16 cellular contexts compared by ENCODE assay signal in genomic region chr12:14893471-14894250, GRCh38. TPM values are rescaled to one million over a fixed set of nuclear protein-coding genes. Genes with fewer than 3 reads are reported as not detected.
DNase-seq lines count a peak whose midpoint lies in the region; ATAC-seq and TF ChIP-seq lines count a peak whose summit lies in the region.
"Had no signal": no experiment of that assay in that cellular context is flagged by ENCODE, and none has a peak within 500 bp of the region (broad histone marks: within the 10 kb centered on the region; RNA-seq: fewer than 3 reads in every experiment).

No MANE protein-coding gene starts in this region.

- no peak for TF ChIP-seq EP300 in suprapubic skin (IDR thresholded peaks at IDR 0.05)

- WGBS in suprapubic skin = 47% methylated on average over 5 of the region's 5 CpGs

- H3K27ac Mint-ChIP-seq in mesothelial cell of epicardium = peak overlapping the region; percentile 88

- H3K4me1 Mint-ChIP-seq in mesothelial cell of epicardium = peaks cover 65% of the 10 kb centered on the region
- H3K4me1 Mint-ChIP-seq: CD14-positive monocyte had no signal

- TF ChIP-seq CTCF in fibroblast of mammary gland (conservative IDR thresholded peaks at IDR 0.05; ENCODE audit: control insufficient read depth, insufficient read depth, low read depth, low read length) = no peak
- TF ChIP-seq CTCF in mesothelial cell of epicardium (IDR thresholded peaks at IDR 0.05; ENCODE audit: unreplicated experiment) = no peak
- no peak for TF ChIP-seq CTCF in suprapubic skin (IDR thresholded peaks at IDR 0.05)

- no peaks in the 10 kb centered on the region for H3K9me3 ChIP-seq in suprapubic skin
- H3K9me3 ChIP-seq: mucosa of descending colon had no signal

- H3K4me3 Mint-ChIP-seq in mesothelial cell of epicardium = no peak overlapping the region
- H3K4me3 Mint-ChIP-seq: CD14-positive monocyte had no signal

- peaks cover 2% of the 10 kb centered on the region for H3K9me3 Mint-ChIP-seq in mesothelial cell of epicardium

- no peaks in the 10 kb centered on the region for H3K27me3 ChIP-seq in suprapubic skin
- no peaks in the 10 kb centered on the region for H3K27me3 ChIP-seq in H7 (ENCODE audit: control insufficient read depth, insufficient read depth, low read length)

- no peaks in the 10 kb centered on the region for H3K36me3 ChIP-seq in suprapubic skin
- no peaks in the 10 kb centered on the region for H3K36me3 ChIP-seq in H7 (replicated peaks; ENCODE audit: control insufficient read depth, insufficient read depth, low read length)

- no peak overlapping the region for H3K4me3 ChIP-seq in fibroblast of mammary gland (ENCODE audit: control insufficient read depth, low read depth, low read length)
- H3K4me3 ChIP-seq in suprapubic skin = no peak overlapping the region
- H3K4me3 ChIP-seq in H7 (ENCODE audit: insufficient read depth, low read depth, low read length) = no peak overlapping the region
- H3K4me3 ChIP-seq: mucosa of descending colon had no signal

- no peaks in the 10 kb centered on the region for H3K27me3 Mint-ChIP-seq in mesothelial cell of epicardium (ENCODE audit: low read depth)

- ATAC-seq in GM19324 (IDR thresholded peaks at IDR 0.05; ENCODE audit: low FRiP score, unreplicated experiment) = no peak
- ATAC-seq: mucosa of descending colon had no signal

- H3K36me3 Mint-ChIP-seq in mesothelial cell of epicardium = no peaks in the 10 kb centered on the region
- H3K36me3 Mint-ChIP-seq: CD14-positive monocyte had no signal

- in situ Hi-C loops in SK-MEL-5 (cut with HindIII; ENCODE audit: low pct_unique_long_range_greater_than_20kb, low sequenced_read_pairs) = no loop called here

- peak overlapping the region; percentile 81 for H3K27ac ChIP-seq in suprapubic skin

- TF ChIP-seq POLR2A in suprapubic skin (IDR thresholded peaks at IDR 0.05) = no peak

- H3K4me1 ChIP-seq in suprapubic skin = peaks cover 32% of the 10 kb centered on the region

- DNase-seq in SK-MEL-5 (ENCODE audit: low read depth, low spot score) (peak; percentile 81), fibroblast of mammary gland (ENCODE audit: low read depth) (peak; percentile 15), mesothelial cell of epicardium (ENCODE audit: low spot score in 2 of 2, unreplicated experiment in 2 of 2) (no peak), suprapubic skin (ENCODE audit: low spot score in 2 of 2) (no peak), H7 (no peak), SIG-M5 (lab: John Stamatoyannopoulos, UW) (no peak), NCI-H2107 (lab: John Stamatoyannopoulos, UW) (no peak)
- DNase-seq: activated CD4-positive, alpha-beta T cell treated with anti-CD3 and anti-CD28 coated beads, Interleukin-2, amount 50 U/mL, for 4 hours; activated gamma-delta T cell; GDM1; mucosa of descending colon; NCI-H2171 treated with DMSO at 0.1 percent for 48 hours had no signal

RNA-seq across cellular contexts. Expression of gene MGP, which starts 8.0 kb away (rescaled TPM):
- total RNA-seq in SK-MEL-5 (2014; rRNA removed; shearing (Covaris generic)) = 402 and 415 TPM in 2 replicates
- polyA plus RNA-seq in SK-MEL-5 (2015; cell fraction: cytosol; rRNA removed) = 169 and 276 TPM in 2 replicates
- polyA plus RNA-seq in SK-MEL-5 (2015; cell fraction: nucleus; rRNA removed) = 34.3 and 59.2 TPM in 2 replicates
- total RNA-seq in mesothelial cell of epicardium (202 to 221 TPM (median 202 TPM) in 3 replicates), suprapubic skin (100 to 1,000 TPM in 1 of 4 donors, 10 to 100 TPM in 3; 43.5 to 135 (median 58.3) TPM)
- not detected in 2 replicates for total RNA-seq in H7 (2014; rRNA removed; shearing (Covaris generic))
- total RNA-seq: LHCN-M2 had no signal
- polyA plus RNA-seq: CD14-positive monocyte had no signal

RNA-seq across cellular contexts. Expression of gene ERP27, which starts 44.7 kb away (rescaled TPM):
- 0.61 and 0.74 TPM in 2 replicates for total RNA-seq in SK-MEL-5 (2014; rRNA removed; shearing (Covaris generic))
- 1.1 and 1.6 TPM in 2 replicates for polyA plus RNA-seq in SK-MEL-5 (2015; cell fraction: cytosol; rRNA removed)
- polyA plus RNA-seq in SK-MEL-5 (2015; cell fraction: nucleus; rRNA removed) = 1.3 and 5.2 TPM in 2 replicates
- total RNA-seq in mesothelial cell of epicardium (55.2 to 60.4 TPM (median 58.1 TPM) in 3 replicates), suprapubic skin (1 to 10 TPM in 1 of 4 donors, under 1 TPM in 2, not detected in 1; 0.21 to 2.5 (median 0.91) TPM)
- total RNA-seq in H7 (2014; rRNA removed; shearing (Covaris generic)) = not detected in 2 replicates
- total RNA-seq: LHCN-M2 had no signal

RNA-seq across cellular contexts. Expression of gene ART4, which starts 50.3 kb away (rescaled TPM):
- total RNA-seq in SK-MEL-5 (2014; rRNA removed; shearing (Covaris generic)) = not detected in 2 replicates
- not detected in 2 replicates for polyA plus RNA-seq in SK-MEL-5 (2015; cell fraction: cytosol; rRNA removed)
- not detected in 2 replicates for polyA plus RNA-seq in SK-MEL-5 (2015; cell fraction: nucleus; rRNA removed)
- total RNA-seq in mesothelial cell of epicardium = 2.3 to 2.4 TPM (median 2.4 TPM) in 3 replicates
- 1 to 10 TPM in 1 of 4 donors, under 1 TPM in 2, not detected in 1; 0.17 to 1.3 (median 0.42) TPM for total RNA-seq in suprapubic skin
- total RNA-seq in H7 (2014; rRNA removed; shearing (Covaris generic)) = not detected in 2 replicates
- total RNA-seq: LHCN-M2; T-helper 1 cell treated with Interleukin-12 subunit alpha and Interleukin-12 subunit beta and Interleukin-4 antibody, amounts not matched to agents 30 ng/mL and 1 ng/mL, for 36 hours had no signal
- polyA plus RNA-seq: CD14-positive monocyte had no signal

Comparison
In these comparisons a context has a peak if more than half of its experiments do, and no peak if none do; other contexts are left out.
1. DNase-seq: peak in SK-MEL-5 (single experiment) and fibroblast of mammary gland (single experiment); none in mesothelial cell of epicardium (0 of 2), suprapubic skin (0 of 2), H7 (single experiment), SIG-M5 (single experiment) and NCI-H2107 (single experiment).
2. RNA of gene MGP, which starts 8.0 kb away (total RNA-seq): 402 to 415 TPM in SK-MEL-5, 202 to 221 TPM in mesothelial cell of epicardium and 43.5 to 135 TPM in suprapubic skin; not detected in H7; every median in the first group is over 10 times any median in the second.
3. RNA of gene ERP27, which starts 44.7 kb away (total RNA-seq): 55.2 to 60.4 TPM in mesothelial cell of epicardium; 0.21 to 2.5 TPM in suprapubic skin, 0.61 to 0.74 TPM in SK-MEL-5 and not detected in H7; every median in the first group is over 10 times any median in the second.